ENCODE assay signal across 21 cellular contexts in the genomic region with DNA sequence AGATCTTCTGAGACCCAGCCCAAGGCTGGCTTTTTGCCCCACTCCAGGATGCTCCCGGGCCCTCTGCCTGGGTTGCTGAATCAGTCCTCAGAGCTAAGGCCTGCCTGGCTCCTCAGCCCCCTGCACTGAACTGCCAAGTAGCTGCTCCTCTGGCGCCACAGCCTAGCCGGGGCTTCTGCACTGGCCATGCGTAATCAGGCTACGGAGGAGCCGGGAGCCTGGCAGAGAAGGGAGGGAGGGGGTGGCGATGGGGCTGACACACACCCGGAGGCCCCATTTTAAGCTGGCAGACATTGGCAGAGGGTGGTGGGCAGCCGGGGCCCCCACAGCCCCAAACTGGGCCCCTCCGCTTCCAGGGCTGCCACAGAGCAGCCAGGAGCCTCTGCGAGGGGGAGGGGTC. TPM values are rescaled to one million over a fixed set of nuclear protein-coding genes. Genes with fewer than 3 reads are reported as not detected.
DNase-seq lines count a peak whose midpoint lies in the region; ATAC-seq and TF ChIP-seq lines count a peak whose summit lies in the region.
"Had no signal": no experiment of that assay in that cellular context is flagged by ENCODE, and none has a peak within 500 bp of the region (broad histone marks: within the 10 kb centered on the region; RNA-seq: fewer than 3 reads in every experiment).

No MANE protein-coding gene starts in this region.

- no peak for TF ChIP-seq CTCF in uterus (IDR thresholded peaks at IDR 0.05)

- H3K4me1 Mint-ChIP-seq in stimulated activated memory B cell treated with anti-CD40 and anti-IgM and Interleukin-4, amounts not matched to agents 10 μg/mL and 1 μg/mL and 100 μg/mL, for 72 hours, result peaks cover 3% of the 10 kb centered on the region

- H3K36me3 ChIP-seq in uterus, result no peaks in the 10 kb centered on the region

- H3K9me3 Mint-ChIP-seq in stimulated activated memory B cell treated with anti-CD40 and anti-IgM and Interleukin-4, amounts not matched to agents 10 μg/mL and 1 μg/mL and 100 μg/mL, for 72 hours, result no peaks in the 10 kb centered on the region
- H3K9me3 Mint-ChIP-seq: HFFc6, IgD-negative memory B cell had no signal

- H3K4me1 ChIP-seq in uterus, result no peaks in the 10 kb centered on the region

- no peak for TF ChIP-seq POLR2A in uterus (IDR thresholded peaks at IDR 0.05)

- no peaks in the 10 kb centered on the region for H3K27me3 Mint-ChIP-seq in stimulated activated memory B cell treated with anti-CD40 and anti-IgM and Interleukin-4, amounts not matched to agents 10 μg/mL and 1 μg/mL and 100 μg/mL, for 72 hours

- H3K27ac Mint-ChIP-seq in stimulated activated memory B cell treated with anti-CD40 and anti-IgM and Interleukin-4, amounts not matched to agents 10 μg/mL and 1 μg/mL and 100 μg/mL, for 72 hours, result no peak overlapping the region
- H3K27ac Mint-ChIP-seq: HFFc6, IgD-negative memory B cell had no signal

- H3K4me3 Mint-ChIP-seq in stimulated activated memory B cell treated with anti-CD40 and anti-IgM and Interleukin-4, amounts not matched to agents 10 μg/mL and 1 μg/mL and 100 μg/mL, for 72 hours, result no peak overlapping the region
- H3K4me3 Mint-ChIP-seq: HFFc6, IgD-negative memory B cell had no signal

- no peak overlapping the region for H3K4me3 ChIP-seq in uterus

- ATAC-seq in esophagus mucosa (peak; percentile 10), HG03135 (IDR thresholded peaks at IDR 0.05; ENCODE audit: unreplicated experiment) (no peak), GM21723 (IDR thresholded peaks at IDR 0.05; ENCODE audit: unreplicated experiment) (no peak)
- peak; percentile 24 for ATAC-seq in stimulated activated memory B cell treated with anti-CD40 and anti-IgM and Interleukin-4, amounts not matched to agents 10 μg/mL and 1 μg/mL and 100 μg/mL, for 72 hours

- no peaks in the 10 kb centered on the region for H3K9me3 ChIP-seq in uterus

- H3K27ac ChIP-seq in uterus, result no peak overlapping the region

- no peaks in the 10 kb centered on the region for H3K36me3 Mint-ChIP-seq in stimulated activated memory B cell treated with anti-CD40 and anti-IgM and Interleukin-4, amounts not matched to agents 10 μg/mL and 1 μg/mL and 100 μg/mL, for 72 hours
- H3K36me3 Mint-ChIP-seq: CD14-positive monocyte, IgD-negative memory B cell had no signal

- DNase-seq in NCI-H446 treated with DMSO at 0.1 percent for 48 hours (lab: John Stamatoyannopoulos, UW), result peak; percentile 11
- peak; percentile 63 for DNase-seq in midbrain (lab: John Stamatoyannopoulos, UW)
- no peak for DNase-seq in uterus
- no peak for DNase-seq in kidney tubule cell (ENCODE audit: low spot score)
- DNase-seq: ACHN; DMS79 treated with DMSO at 0.1 percent for 48 hours; HFFc6; Karpas-422; NCI-H1092 treated with DMSO at 0.1 percent for 48 hours; NCI-H146; NCI-H2029 treated with DMSO at 0.1 percent for 48 hours; NCI-H2171 treated with DMSO at 0.1 percent for 48 hours; NK-92 treated with Interleukin-12 subunit alpha and Interleukin-12 subunit beta, amount 100 ng/mL, for 24 hours; Right ventricle myocardium superior had no signal

- intact Hi-C loops in uterus (cut with DNase I; ENCODE audit: low total_unique reads), result no loop called here

- no peaks in the 10 kb centered on the region for H3K27me3 ChIP-seq in uterus

RNA-seq across cellular contexts. Expression of gene ALPL, which starts 38.7 kb away (rescaled TPM):
- total RNA-seq in esophagus mucosa, result 3.6 TPM
- 1 to 10 TPM; 2.8 to 6.4 (median 4.4) TPM for total RNA-seq in uterus
- total RNA-seq: MCF 10A had no signal

Comparison
In these comparisons a context has a peak if more than half of its experiments do, and no peak if none do; other contexts are left out.
1. DNase-seq: peak in NCI-H446 treated with DMSO at 0.1 percent for 48 hours (single experiment) and midbrain (single experiment); none in uterus (0 of 2) and kidney tubule cell (single experiment).
2. ATAC-seq: peak in esophagus mucosa (single experiment) and stimulated activated memory B cell treated with anti-CD40 and anti-IgM and Interleukin-4, amounts not matched to agents 10 μg/mL and 1 μg/mL and 100 μg/mL, for 72 hours (single experiment); none in HG03135 (single experiment) and GM21723 (single experiment).